In the genomic region with DNA sequence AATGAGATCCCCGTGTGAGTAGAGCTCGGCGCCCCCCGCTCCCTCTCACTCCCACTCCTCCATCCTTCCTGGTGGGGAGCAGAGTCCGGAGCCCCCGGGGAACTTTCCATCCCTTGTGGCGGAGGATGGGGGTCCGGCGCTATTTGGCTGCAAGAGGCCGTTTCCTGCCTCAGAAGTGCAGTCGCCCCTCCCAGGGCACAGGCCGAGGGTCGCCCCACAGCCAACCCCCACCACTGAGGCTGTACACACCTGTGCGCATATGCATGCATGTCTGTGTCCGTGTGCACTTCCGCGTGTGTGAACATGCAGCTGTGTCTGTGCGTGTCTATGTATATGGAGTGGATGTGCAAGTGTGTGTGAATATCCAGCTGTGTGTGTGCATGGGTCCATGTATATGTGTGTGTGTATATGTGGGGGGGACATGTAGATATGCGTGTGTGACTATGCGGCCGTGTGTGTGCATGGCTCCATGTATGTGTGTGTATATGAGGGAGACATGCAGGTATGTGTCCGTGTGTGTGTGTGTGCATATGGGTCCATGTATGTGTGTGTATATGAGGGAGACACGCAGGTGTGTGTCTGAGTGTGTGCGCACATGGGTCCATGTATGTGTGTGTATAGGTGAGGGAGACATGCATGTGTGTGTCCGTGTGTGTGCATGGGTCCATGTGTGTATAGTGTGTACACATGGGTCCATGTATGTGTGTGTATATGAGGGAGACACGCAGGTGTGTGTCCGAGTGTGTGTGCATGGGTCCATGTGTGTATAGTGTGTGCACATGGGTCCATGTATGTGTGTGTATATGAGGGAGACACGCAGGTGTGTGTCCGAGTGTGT, we compare ENCODE assay signal across 29 cellular contexts. TPM values are rescaled to one million over a fixed set of nuclear protein-coding genes. Genes with fewer than 3 reads are reported as not detected.
"Had no signal": no experiment of that assay in that cellular context is flagged by ENCODE, and none has a peak within 500 bp of the region (broad histone marks: within the 10 kb centered on the region; RNA-seq: fewer than 3 reads in every experiment).

No MANE protein-coding gene starts in this region.

- H3K9me3 Mint-ChIP-seq: activated B cell treated with CpG ODN at 0.5 μM for 24 hours; activated naive CD8-positive, alpha-beta T cell treated with anti-CD3 and anti-CD28 coated beads for 36 hours; activated T-cell treated with anti-CD3 and anti-CD28 coated beads, Interleukin-2, amount 50 U/mL, for 4 hours; activated T-helper 2 cell treated with anti-CD3 and anti-CD28 coated beads, Interferon-gamma antibody, Interleukin-2, Interleukin-4, amounts not matched to agents 10 μg/mL and 5 μg/mL and 100 μg/mL, durations not matched to agents 14 hours and 24 hours and 36 hours; memory B cell; nephron progenitor cell; stimulated activated effector memory CD8-positive, alpha-beta T cell treated with anti-CD3 and anti-CD28 coated beads, Interleukin-12 subunit alpha, Interleukin-12 subunit beta, amount 100 ng/mL, for 72 hours; T-helper 1 cell treated with Interleukin-12 subunit alpha and Interleukin-12 subunit beta and Interleukin-4 antibody, amounts not matched to agents 30 μg/mL and 1 μg/mL, for 36 hours had no signal

- H3K4me1 ChIP-seq: breast epithelium, colonic mucosa, esophagus squamous epithelium, tibial artery, uterus had no signal

- H3K9me3 ChIP-seq: breast epithelium, colonic mucosa, esophagus squamous epithelium, heart right ventricle, tibial artery, uterus had no signal

- H3K27ac ChIP-seq: breast epithelium, colonic mucosa, esophagus squamous epithelium, heart right ventricle, tibial artery, uterus had no signal

- H3K36me3 ChIP-seq: breast epithelium, colonic mucosa, uterus had no signal

- H3K4me3 ChIP-seq: breast epithelium, colonic mucosa, dorsolateral prefrontal cortex, esophagus squamous epithelium, heart right ventricle, tibial artery, uterus had no signal

- H3K36me3 Mint-ChIP-seq: memory B cell had no signal

- H3K27ac Mint-ChIP-seq: activated B cell treated with CpG ODN at 0.5 μM for 24 hours; activated CD4-positive, alpha-beta T cell treated with anti-CD3 and anti-CD28 coated beads for 36 hours; activated naive CD8-positive, alpha-beta T cell treated with anti-CD3 and anti-CD28 coated beads for 36 hours; activated T-helper 2 cell treated with anti-CD3 and anti-CD28 coated beads, Interferon-gamma antibody, Interleukin-2, Interleukin-4, amounts not matched to agents 10 μg/mL and 5 μg/mL and 100 μg/mL, durations not matched to agents 14 hours and 24 hours and 36 hours; memory B cell; nephron progenitor cell; stimulated activated effector memory CD8-positive, alpha-beta T cell treated with anti-CD3 and anti-CD28 coated beads, Interleukin-12 subunit alpha, Interleukin-12 subunit beta, amount 100 ng/mL, for 72 hours; stimulated activated naive CD8-positive, alpha-beta T cell treated with anti-CD3 and anti-CD28 coated beads, Interleukin-15, amount 100 ng/mL, for 72 hours; T-helper 1 cell treated with Interleukin-12 subunit alpha and Interleukin-12 subunit beta and Interleukin-4 antibody, amounts not matched to agents 30 μg/mL and 1 μg/mL, for 36 hours had no signal

- H3K27me3 ChIP-seq: breast epithelium, colonic mucosa, uterus had no signal

- FAIRE-seq: keratinocyte, small intestine had no signal

- H3K27me3 Mint-ChIP-seq: activated B cell treated with CpG ODN at 0.5 μM for 24 hours; activated CD4-positive, alpha-beta T cell treated with anti-CD3 and anti-CD28 coated beads for 36 hours; activated naive CD8-positive, alpha-beta T cell treated with anti-CD3 and anti-CD28 coated beads for 36 hours had no signal

- H3K4me1 Mint-ChIP-seq: activated CD4-positive, alpha-beta T cell treated with anti-CD3 and anti-CD28 coated beads for 36 hours; stimulated activated effector memory CD8-positive, alpha-beta T cell treated with anti-CD3 and anti-CD28 coated beads, Interleukin-12 subunit alpha, Interleukin-12 subunit beta, amount 100 ng/mL, for 72 hours; stimulated activated naive CD8-positive, alpha-beta T cell treated with anti-CD3 and anti-CD28 coated beads, Interleukin-15, amount 100 ng/mL, for 72 hours had no signal

- H3K4me3 Mint-ChIP-seq: activated B cell treated with CpG ODN at 0.5 μM for 24 hours; activated CD4-positive, alpha-beta T cell treated with anti-CD3 and anti-CD28 coated beads for 36 hours; activated naive CD8-positive, alpha-beta T cell treated with anti-CD3 and anti-CD28 coated beads for 36 hours; activated T-cell treated with anti-CD3 and anti-CD28 coated beads, Interleukin-2, amount 50 U/mL, for 4 hours; memory B cell; nephron progenitor cell; stimulated activated effector memory CD8-positive, alpha-beta T cell treated with anti-CD3 and anti-CD28 coated beads, Interleukin-12 subunit alpha, Interleukin-12 subunit beta, amount 100 ng/mL, for 72 hours; stimulated activated naive CD8-positive, alpha-beta T cell treated with anti-CD3 and anti-CD28 coated beads, Interleukin-15, amount 100 ng/mL, for 72 hours; T-helper 1 cell treated with Interleukin-12 subunit alpha and Interleukin-12 subunit beta and Interleukin-4 antibody, amounts not matched to agents 30 μg/mL and 1 μg/mL, for 36 hours had no signal

- ATAC-seq: activated CD4-positive, alpha-beta T cell treated with anti-CD3 and anti-CD28 coated beads for 36 hours; activated T-cell treated with anti-CD3 and anti-CD28 coated beads, Interleukin-2, amount 50 U/mL, for 4 hours; heart right ventricle; left colon; sciatic nerve; stimulated activated effector memory CD8-positive, alpha-beta T cell treated with anti-CD3 and anti-CD28 coated beads, Interleukin-12 subunit alpha, Interleukin-12 subunit beta, amount 100 ng/mL, for 72 hours; stimulated activated naive CD8-positive, alpha-beta T cell treated with anti-CD3 and anti-CD28 coated beads, Interleukin-15, amount 100 ng/mL, for 72 hours had no signal

- DNase-seq: activated B cell treated with CpG ODN at 0.5 μM for 24 hours; activated CD4-positive, alpha-beta T cell treated with anti-CD3 and anti-CD28 coated beads for 36 hours; activated CD4-positive, alpha-beta T cell treated with anti-CD3 and anti-CD28 coated beads, Interleukin-2, amount 50 U/mL, for 4 hours; activated CD8-positive, alpha-beta memory T cell treated with anti-CD3 and anti-CD28 coated beads for 24 hours; activated CD8-positive, alpha-beta memory T cell treated with anti-CD3 and anti-CD28 coated beads, Interleukin-2, amount 50 U/mL, for 4 hours; activated naive CD4-positive, alpha-beta T cell; activated naive CD8-positive, alpha-beta T cell treated with anti-CD3 and anti-CD28 coated beads for 36 hours; activated T-cell treated with anti-CD3 and anti-CD28 coated beads, Interleukin-2, amount 50 U/mL, for 4 hours; colonic mucosa; dorsolateral prefrontal cortex; esophagus squamous epithelium; heart right ventricle; left colon; nephron progenitor cell; posterior cingulate gyrus; small intestine; stimulated activated CD4-positive, alpha-beta T cell treated with anti-CD3 and anti-CD28 coated beads, Interleukin-2, amount 100 ng/mL, for 24 hours; stimulated activated naive CD8-positive, alpha-beta T cell treated with anti-CD3 and anti-CD28 coated beads, Interleukin-15, amount 100 ng/mL, for 72 hours; T1000; tibial artery; uterus had no signal

RNA-seq across cellular contexts. Expression of gene RNF223, which starts 21.9 kb away (rescaled TPM):
- total RNA-seq: activated B cell treated with CpG ODN at 0.5 μM for 24 hours; activated CD4-positive, alpha-beta T cell treated with anti-CD3 and anti-CD28 coated beads for 36 hours; activated naive CD8-positive, alpha-beta T cell treated with anti-CD3 and anti-CD28 coated beads for 36 hours; activated T-helper 2 cell treated with anti-CD3 and anti-CD28 coated beads, Interferon-gamma antibody, Interleukin-2, Interleukin-4, amounts not matched to agents 10 μg/mL and 5 μg/mL and 100 μg/mL, durations not matched to agents 14 hours and 24 hours and 36 hours; heart right ventricle; omental fat pad; sciatic nerve; uterus had no signal
- polyA plus RNA-seq: heart right ventricle had no signal
